ENCODE assay signal across 21 cellular contexts in genomic region chr9:81649475-81649874, GRCh38. TPM values are rescaled to one million over a fixed set of nuclear protein-coding genes. Genes with fewer than 3 reads are reported as not detected.
DNase-seq lines count a peak whose midpoint lies in the region; ATAC-seq, FAIRE-seq and TF ChIP-seq lines count a peak whose summit lies in the region.
"Had no signal": no experiment of that assay in that cellular context is flagged by ENCODE, and none has a peak within 500 bp of the region (broad histone marks: within the 10 kb centered on the region; RNA-seq: fewer than 3 reads in every experiment).

No MANE protein-coding gene starts in this region.

- TF ChIP-seq CTCF in mammary epithelial cell (conservative IDR thresholded peaks at IDR 0.05 in 1 of 2, IDR thresholded peaks at IDR 0.05 in 1 of 2; ENCODE audit: extremely low read depth in 1 of 2, insufficient read depth in 1 of 2, low read depth in 1 of 2, low read length in 2 of 2): no peak

- H3K36me3 ChIP-seq in small intestine (ENCODE audit: control insufficient read depth in 2 of 2, insufficient read depth in 2 of 2, low read length in 2 of 2): peaks cover 0 to 4% of the 10 kb centered on the region in 2 donors
- peaks cover 8% of the 10 kb centered on the region for H3K36me3 ChIP-seq in mammary epithelial cell (ENCODE audit: insufficient read depth, low read length)
- H3K36me3 ChIP-seq: BE2C had no signal

- H3K79me2 ChIP-seq in mammary epithelial cell (ENCODE audit: insufficient read depth, low read length): peaks cover under 1% of the 10 kb centered on the region

- H3K4me2 ChIP-seq in mammary epithelial cell (ENCODE audit: insufficient read depth, low read depth, low read length): no peak overlapping the region

- 28 to 59% (median 39%) methylated on average over 8 of the region's 8 CpGs for WGBS in small intestine, 3 donors
- WGBS in mammary epithelial cell (ENCODE audit: low coverage, missing lambda C conversion rate): 86% methylated on average over 8 of the region's 8 CpGs

- ATAC-seq in GM21447 (IDR thresholded peaks at IDR 0.05; ENCODE audit: unreplicated experiment): no peak
- no peak for ATAC-seq in HG03442 (IDR thresholded peaks at IDR 0.05; ENCODE audit: unreplicated experiment)
- ATAC-seq: naive thymus-derived CD8-positive, alpha-beta T cell had no signal

- no peak overlapping the region for H3K9ac ChIP-seq in mammary epithelial cell (ENCODE audit: insufficient read depth, low read length)

- H3K4me1 ChIP-seq in small intestine (ENCODE audit: control insufficient read depth in 2 of 2, insufficient read depth in 1 of 2, low read depth in 1 of 2, low read length in 1 of 2) (no peaks in the 10 kb centered on the region), mammary epithelial cell (ENCODE audit: insufficient read depth, low read length) (peaks cover 5% of the 10 kb centered on the region)

- H2AFZ ChIP-seq in mammary epithelial cell (ENCODE audit: low read depth, low read length): no peak overlapping the region

- intact Hi-C loops in mammary epithelial cell (cut with micrococcal nuclease): no loop called here

- H3K27me3 ChIP-seq in small intestine (ENCODE audit: control insufficient read depth in 2 of 2, insufficient read depth in 2 of 2, low read length in 2 of 2) (no peaks in the 10 kb centered on the region), mammary epithelial cell (ENCODE audit: insufficient read depth, low read length) (no peaks in the 10 kb centered on the region)
- H3K27me3 ChIP-seq: BE2C had no signal

- H3K9me3 ChIP-seq in small intestine (ENCODE audit: control insufficient read depth, low read depth): no peaks in the 10 kb centered on the region
- no peaks in the 10 kb centered on the region for H3K9me3 ChIP-seq in mammary epithelial cell (replicated peaks; ENCODE audit: insufficient read depth, low read length)
- H3K9me3 ChIP-seq: BE2C had no signal

- no peak for FAIRE-seq in small intestine (lab: Jason Lieb, UNC)
- FAIRE-seq: endometrium, islet of Langerhans had no signal

- DNase-seq in NCI-H1417 (lab: John Stamatoyannopoulos, UW) (peak; percentile 27 to 78 (median 31)), NCI-H1417 treated with DMSO at 0.1 percent for 48 hours (lab: John Stamatoyannopoulos, UW) (no peak), NCI-H69 (lab: John Stamatoyannopoulos, UW) (peak; percentile 98), ecto neural progenitor cell (ENCODE audit: low spot score) (peak; percentile 67), small intestine (peak; percentile 33), mammary epithelial cell (no peak)
- DNase-seq: activated CD4-positive, alpha-beta memory T cell treated with anti-CD3 and anti-CD28 coated beads for 36 hours; BE2C; Calu3; Karpas-422; naive thymus-derived CD8-positive, alpha-beta T cell; NCI-H1048; NCI-H510A; stimulated activated CD4-positive, alpha-beta T cell treated with anti-CD3 and anti-CD28 coated beads, Interleukin-4, amount 100 ng/mL, for 4 hours had no signal

- no peaks in the 10 kb centered on the region for H4K20me1 ChIP-seq in mammary epithelial cell (ENCODE audit: insufficient read depth, low read length)

- H3K4me3 ChIP-seq in small intestine (ENCODE audit: low read depth in 1 of 2, low read length in 2 of 2) (no peak overlapping the region), mammary epithelial cell (replicated peaks in 1 of 3; ENCODE audit: insufficient read depth in 1 of 3, low read depth in 2 of 3, low read length in 3 of 3) (no peak overlapping the region)
- H3K4me3 ChIP-seq: skin epidermis had no signal

- no TSS peak for BruUV-seq in mammary epithelial cell (replicated peaks; lab: Mats Ljungman, UMichigan)

- dilution Hi-C loops in mammary epithelial cell (cut with HindIII; ENCODE audit: low sequenced_read_pairs): no loop called here

- CTCF ChIA-PET in mammary epithelial cell (lab: Charles Lee; ENCODE audit: low non-redundant PET): no interaction called here

- H3K27ac ChIP-seq in small intestine (ENCODE audit: low read depth in 1 of 2, low read length in 1 of 2) (no peak overlapping the region), mammary epithelial cell (ENCODE audit: insufficient read depth, low read depth, low read length) (no peak overlapping the region)
- H3K27ac ChIP-seq: 22Rv1, skin epidermis, VCaP had no signal

- in situ Hi-C loops in mammary epithelial cell (cut with MboI; ENCODE audit: low sequenced_read_pairs in 2 of 2): no loop called here

RNA-seq across cellular contexts. Expression of gene TLE1, which starts 39.9 kb away (rescaled TPM):
- 10 to 100 TPM in 2 of 3 donors, 1 to 10 TPM in 1; 5.9 to 21.4 (median 16.1) TPM for polyA plus RNA-seq in small intestine
- total RNA-seq in mammary epithelial cell: 10 to 100 TPM; 13.6 to 21.7 TPM
- polyA plus RNA-seq in mammary epithelial cell: 18.3 TPM
- 20.7 TPM for polyA minus RNA-seq in mammary epithelial cell

Comparison
In these comparisons a context has a peak if more than half of its experiments do, and no peak if none do; other contexts are left out.
1. DNase-seq: peak in NCI-H1417 (3 of 3), NCI-H69 (single experiment), ecto neural progenitor cell (single experiment) and small intestine (single experiment); none in NCI-H1417 treated with DMSO at 0.1 percent for 48 hours (single experiment) and mammary epithelial cell (single experiment).